Comparison of ENCODE assay signal across 33 cellular contexts in the genomic region with DNA sequence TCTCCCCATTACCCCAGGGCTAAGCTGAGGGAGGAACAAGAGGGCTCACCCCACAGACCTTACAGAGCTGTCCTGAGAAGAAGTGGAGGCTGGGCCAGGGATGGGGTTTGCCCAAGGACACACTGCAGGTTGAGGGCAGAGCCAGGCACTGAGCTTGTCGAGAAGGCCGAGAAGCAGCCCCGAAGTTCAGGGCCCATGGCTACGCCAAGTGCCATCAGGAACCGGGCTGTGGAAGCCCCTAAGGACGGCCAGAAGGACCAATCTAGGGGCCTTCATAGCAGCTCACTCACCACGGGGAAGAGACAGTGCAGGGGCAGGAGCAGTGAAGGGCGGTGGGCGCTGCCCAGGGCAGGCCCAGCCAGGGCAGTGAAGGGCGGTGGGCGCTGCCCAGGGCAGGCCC. TPM values are rescaled to one million over a fixed set of nuclear protein-coding genes. Genes with fewer than 3 reads are reported as not detected.
"Had no signal": no experiment of that assay in that cellular context is flagged by ENCODE, and none has a peak within 500 bp of the region (broad histone marks: within the 10 kb centered on the region; RNA-seq: fewer than 3 reads in every experiment).

No MANE protein-coding gene starts in this region.

- H3K36me3 ChIP-seq: colonic mucosa, gastrocnemius medialis, heart left ventricle, neutrophil, prostate gland, right atrium auricular region, sigmoid colon, stomach, thyroid gland had no signal

- H3K9me3 ChIP-seq: colonic mucosa, gastrocnemius medialis, neutrophil, prostate gland, right atrium auricular region, thyroid gland had no signal

- DNase-seq: colonic mucosa; effector CD8-positive, alpha-beta T cell; endodermal cell; foreskin fibroblast; gastrocnemius medialis; natural killer cell; sigmoid colon; stimulated activated CD4-positive, alpha-beta T cell treated with anti-CD3 and anti-CD28 coated beads, Interleukin-4, amount 100 ng/mL, for 4 hours; stimulated activated naive B cell treated with anti-CD40 and anti-IgM and Interleukin-4, amounts not matched to agents 10 μg/mL and 1 μg/mL and 100 μg/mL, for 72 hours; stomach; thyroid gland; trophoblast cell had no signal

- FAIRE-seq: kidney had no signal

- H3K4me3 ChIP-seq: colonic mucosa, gastrocnemius medialis, heart left ventricle, hepatocyte, lung, prostate gland, right atrium auricular region, sigmoid colon, stomach, thyroid gland had no signal

- ATAC-seq: gastrocnemius medialis; left lobe of liver; natural killer cell; stimulated activated naive B cell treated with anti-CD40 and anti-IgM and Interleukin-4, amounts not matched to agents 10 μg/mL and 1 μg/mL and 100 μg/mL, for 72 hours had no signal

- H3K27me3 ChIP-seq: colonic mucosa, gastrocnemius medialis, heart left ventricle, hepatocyte, right atrium auricular region, stomach, thyroid gland had no signal

- H3K4me3 Mint-ChIP-seq: dendritic cell treated with granulocyte-macrophage colony-stimulating factor and Interleukin-4, amounts not matched to agents 40 ng/mL and 50 ng/mL, for 4 days; endodermal cell; memory B cell; natural killer cell; stimulated activated naive B cell treated with anti-CD40 and anti-IgM and Interleukin-4, amounts not matched to agents 10 μg/mL and 1 μg/mL and 100 μg/mL, for 72 hours had no signal

- H3K27ac Mint-ChIP-seq: dendritic cell treated with granulocyte-macrophage colony-stimulating factor and Interleukin-4, amounts not matched to agents 40 ng/mL and 50 ng/mL, for 4 days; endodermal cell; memory B cell; natural killer cell had no signal

- H3K27ac ChIP-seq: colonic mucosa, epithelial cell of prostate, gastrocnemius medialis, heart left ventricle, hepatocyte, neutrophil, parathyroid adenoma, prostate gland, right atrium auricular region, sigmoid colon, stomach, thyroid gland had no signal

- H3K4me1 ChIP-seq: gastrocnemius medialis, heart left ventricle, parathyroid adenoma, prostate gland, right atrium auricular region, sigmoid colon had no signal

- H3K4me2 ChIP-seq: hepatocyte had no signal

- H3K9ac ChIP-seq: parathyroid adenoma had no signal

- H3K4me1 Mint-ChIP-seq: endodermal cell; memory B cell; natural killer cell; stimulated activated naive B cell treated with anti-CD40 and anti-IgM and Interleukin-4, amounts not matched to agents 10 μg/mL and 1 μg/mL and 100 μg/mL, for 72 hours had no signal

- H2AFZ ChIP-seq: hepatocyte, parathyroid adenoma had no signal

RNA-seq across cellular contexts. Expression of a gene that starts 18.6 kb away (rescaled TPM):
- total RNA-seq: chondrocyte, esophagus mucosa, heart left ventricle, mononuclear cell, natural killer cell, prostate gland, right atrium auricular region, sigmoid colon, skeletal muscle tissue, stomach, temporal lobe, thyroid gland, urinary bladder had no signal
- polyA plus RNA-seq: neural cell, stomach had no signal

RNA-seq across cellular contexts. Expression of a gene that starts 30.0 kb away (rescaled TPM):
- total RNA-seq: mononuclear cell, subcutaneous adipose tissue had no signal

RNA-seq across cellular contexts. Expression of a gene that starts 45.9 kb away (rescaled TPM):
- total RNA-seq: chondrocyte, gastrocnemius medialis, mononuclear cell, natural killer cell, omental fat pad, sigmoid colon, skeletal muscle tissue, subcutaneous adipose tissue, temporal lobe had no signal
- polyA plus RNA-seq: neural cell had no signal

RNA-seq across cellular contexts. Expression of a gene that starts 56.1 kb away (rescaled TPM):
- total RNA-seq: chondrocyte, endodermal cell, heart left ventricle, mononuclear cell, right atrium auricular region, sigmoid colon, subcutaneous adipose tissue, temporal lobe, thyroid gland, urinary bladder had no signal
- polyA plus RNA-seq: heart left ventricle had no signal
